In the genomic region with DNA sequence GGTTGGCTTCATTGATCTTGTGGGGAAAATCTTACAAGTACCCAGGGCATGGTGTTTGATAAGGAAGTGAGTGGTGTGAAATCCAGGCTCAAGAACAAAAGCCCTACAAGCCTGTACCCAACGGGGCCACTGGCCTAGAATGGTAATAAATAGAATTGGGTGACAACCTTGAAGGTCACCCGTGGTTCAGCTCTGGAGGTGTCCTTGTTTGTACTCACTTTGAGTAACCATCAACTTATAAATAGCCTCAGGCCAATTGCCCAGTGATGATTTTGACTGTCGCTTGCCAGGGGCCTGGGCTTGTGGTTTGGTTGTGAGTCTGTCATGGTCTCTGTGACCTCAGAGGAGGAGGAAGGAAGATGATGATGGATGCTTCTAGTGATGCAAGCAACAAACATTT, we compare ENCODE assay signal across 24 cellular contexts.
"Had no signal": no experiment of that assay in that cellular context is flagged by ENCODE, and none has a peak within 500 bp of the region (broad histone marks: within the 10 kb centered on the region; RNA-seq: fewer than 3 reads in every experiment).

No MANE protein-coding gene starts in this region.

- H3K4me1 Mint-ChIP-seq: activated CD4-positive, alpha-beta memory T cell treated with anti-CD3 and anti-CD28 coated beads, Interleukin-2, amount 10 ng/mL, durations not matched to agents 7 days and 5 days; activated CD4-positive, alpha-beta T cell treated with anti-CD3 and anti-CD28 coated beads for 36 hours; activated naive CD4-positive, alpha-beta T cell treated with anti-CD3 and anti-CD28 coated beads, Interleukin-2, amount 10 ng/mL, durations not matched to agents 7 days and 5 days; activated naive CD8-positive, alpha-beta T cell treated with anti-CD3 and anti-CD28 coated beads for 36 hours; activated T-helper 17 cell treated with anti-CD3 and anti-CD28 coated beads, Interleukin-2, amount 50 U/mL, for 72 hours; T-cell had no signal

- H3K27ac Mint-ChIP-seq: activated CD4-positive, alpha-beta memory T cell treated with anti-CD3 and anti-CD28 coated beads, Interleukin-2, amount 10 ng/mL, durations not matched to agents 7 days and 5 days; activated CD4-positive, alpha-beta T cell treated with anti-CD3 and anti-CD28 coated beads for 36 hours; activated naive CD4-positive, alpha-beta T cell treated with anti-CD3 and anti-CD28 coated beads, Interleukin-2, amount 10 ng/mL, durations not matched to agents 7 days and 5 days; activated naive CD8-positive, alpha-beta T cell treated with anti-CD3 and anti-CD28 coated beads for 36 hours; activated T-helper 17 cell treated with anti-CD3 and anti-CD28 coated beads, Interleukin-2, amount 50 U/mL, for 72 hours; T-cell had no signal

- H3K27ac ChIP-seq: brain microvascular endothelial cell, cardiac muscle cell, SK-N-MC, WERI-Rb-1 had no signal

- DNase-seq: activated CD4-positive, alpha-beta memory T cell treated with anti-CD3 and anti-CD28 coated beads, Interleukin-2, amount 10 ng/mL, durations not matched to agents 7 days and 5 days; activated CD4-positive, alpha-beta T cell treated with anti-CD3 and anti-CD28 coated beads for 36 hours; activated CD4-positive, alpha-beta T cell treated with anti-CD3 and anti-CD28 coated beads, Interleukin-2, amount 50 U/mL, for 1 hour; activated gamma-delta T cell; activated naive CD4-positive, alpha-beta T cell treated with anti-CD3 and anti-CD28 coated beads, Interleukin-2, amount 10 ng/mL, durations not matched to agents 7 days and 5 days; activated naive CD8-positive, alpha-beta T cell treated with anti-CD3 and anti-CD28 coated beads for 36 hours; activated T-cell treated with anti-CD3 and anti-CD28 coated beads for 4 hours; activated T-cell treated with anti-CD3 and anti-CD28 coated beads, Interleukin-2, amount 50 U/mL, for 48 hours; brain microvascular endothelial cell; MG63; NCI-H1092; NCI-H1417; NCI-H1694; NCI-H2029; NCI-H2107; NCI-H2171 treated with DMSO at 0.1 percent for 48 hours; NCI-H226; NCI-H526; PC-3; T-cell; WERI-Rb-1 had no signal

- H3K9me3 ChIP-seq: MG63 had no signal

- H3K4me3 ChIP-seq: cardiac muscle cell, MG63, SK-N-MC had no signal

- ATAC-seq: activated CD4-positive, alpha-beta T cell treated with anti-CD3 and anti-CD28 coated beads for 36 hours; activated T-helper 17 cell treated with anti-CD3 and anti-CD28 coated beads, Interleukin-2, amount 50 U/mL, for 72 hours; PC-3; T-cell had no signal

- H3K27me3 ChIP-seq: brain microvascular endothelial cell, cardiac muscle cell, MG63 had no signal

- H3K36me3 ChIP-seq: brain microvascular endothelial cell, cardiac muscle cell, MG63, WERI-Rb-1 had no signal

- H3K36me3 Mint-ChIP-seq: activated naive CD4-positive, alpha-beta T cell treated with anti-CD3 and anti-CD28 coated beads, Interleukin-2, amount 10 ng/mL, durations not matched to agents 7 days and 5 days; activated naive CD8-positive, alpha-beta T cell treated with anti-CD3 and anti-CD28 coated beads for 36 hours; T-cell had no signal

- H3K4me3 Mint-ChIP-seq: activated CD4-positive, alpha-beta memory T cell treated with anti-CD3 and anti-CD28 coated beads, Interleukin-2, amount 10 ng/mL, durations not matched to agents 7 days and 5 days; activated CD4-positive, alpha-beta T cell treated with anti-CD3 and anti-CD28 coated beads for 36 hours; activated naive CD4-positive, alpha-beta T cell treated with anti-CD3 and anti-CD28 coated beads, Interleukin-2, amount 10 ng/mL, durations not matched to agents 7 days and 5 days; activated naive CD8-positive, alpha-beta T cell treated with anti-CD3 and anti-CD28 coated beads for 36 hours; activated T-helper 17 cell treated with anti-CD3 and anti-CD28 coated beads, Interleukin-2, amount 50 U/mL, for 72 hours; T-cell had no signal
